ENCODE assay signal across 25 cellular contexts in genomic region chr14:71521238-71521637, GRCh38.
DNase-seq lines count a peak whose midpoint lies in the region; ATAC-seq, FAIRE-seq and TF ChIP-seq lines count a peak whose summit lies in the region.
"Had no signal": no experiment of that assay in that cellular context is flagged by ENCODE, and none has a peak within 500 bp of the region (broad histone marks: within the 10 kb centered on the region; RNA-seq: fewer than 3 reads in every experiment).

No MANE protein-coding gene starts in this region.

- H3K36me3 ChIP-seq in RWPE2 (ENCODE audit: low read depth) (peaks cover 7% of the 10 kb centered on the region; the same call in 1 of the 2 replicates), small intestine (ENCODE audit: control insufficient read depth in 2 of 2, insufficient read depth in 2 of 2, low read length in 2 of 2) (no peaks in the 10 kb centered on the region)
- H3K36me3 ChIP-seq: suprapubic skin had no signal

- no peak overlapping the region for H3K4me3 Mint-ChIP-seq in activated naive CD8-positive, alpha-beta T cell treated with anti-CD3 and anti-CD28 coated beads for 36 hours
- H3K4me3 Mint-ChIP-seq: activated CD4-positive, alpha-beta T cell treated with anti-CD3 and anti-CD28 coated beads, Interleukin-2, amount 10 ng/mL, durations not matched to agents 7 days and 5 days; activated T-cell treated with anti-CD3 and anti-CD28 coated beads, Interleukin-2, amount 50 U/mL, for 4 hours; brain; CD4-positive, alpha-beta memory T cell had no signal

- ATAC-seq in RWPE2 (ENCODE audit: low read depth) (peak; percentile 36; the same call in 2 of the 3 replicates), HG02798 (IDR thresholded peaks at IDR 0.05; ENCODE audit: poor library complexity, unreplicated experiment) (no peak)
- ATAC-seq: activated T-cell treated with anti-CD3 and anti-CD28 coated beads, Interleukin-2, amount 50 U/mL, for 4 hours; right cardiac atrium had no signal

- peaks cover 25% of the 10 kb centered on the region for H3K36me3 Mint-ChIP-seq in activated naive CD8-positive, alpha-beta T cell treated with anti-CD3 and anti-CD28 coated beads for 36 hours

- H3K27me3 ChIP-seq in RWPE2 (ENCODE audit: insufficient read depth, poor library complexity, severe bottlenecking) (no peaks in the 10 kb centered on the region), small intestine (ENCODE audit: control insufficient read depth in 2 of 2, insufficient read depth in 2 of 2, low read length in 2 of 2) (no peaks in the 10 kb centered on the region)
- H3K27me3 ChIP-seq: suprapubic skin had no signal

- no peaks in the 10 kb centered on the region for H3K4me1 ChIP-seq in RWPE2 (ENCODE audit: insufficient read depth, poor library complexity, severe bottlenecking)
- H3K4me1 ChIP-seq in small intestine (ENCODE audit: control insufficient read depth in 2 of 2, insufficient read depth in 1 of 2, low read depth in 1 of 2, low read length in 1 of 2): no peaks in the 10 kb centered on the region
- H3K4me1 ChIP-seq: parathyroid adenoma had no signal

- H3K9me3 ChIP-seq in RWPE2 (ENCODE audit: severe bottlenecking): no peaks in the 10 kb centered on the region
- H3K9me3 ChIP-seq in small intestine (ENCODE audit: control insufficient read depth, low read depth): no peaks in the 10 kb centered on the region
- H3K9me3 ChIP-seq: suprapubic skin had no signal

- H3K27ac Mint-ChIP-seq in activated naive CD8-positive, alpha-beta T cell treated with anti-CD3 and anti-CD28 coated beads for 36 hours: no peak overlapping the region
- H3K27ac Mint-ChIP-seq: brain; CD4-positive, alpha-beta memory T cell had no signal

- H3K27ac ChIP-seq in RWPE2 (ENCODE audit: poor library complexity, severe bottlenecking) (no peak overlapping the region), small intestine (ENCODE audit: low read depth in 1 of 2, low read length in 1 of 2) (no peak overlapping the region)
- H3K27ac ChIP-seq: parathyroid adenoma, suprapubic skin had no signal

- no peaks in the 10 kb centered on the region for H3K27me3 Mint-ChIP-seq in activated naive CD8-positive, alpha-beta T cell treated with anti-CD3 and anti-CD28 coated beads for 36 hours
- H3K27me3 Mint-ChIP-seq: activated CD4-positive, alpha-beta T cell treated with anti-CD3 and anti-CD28 coated beads, Interleukin-2, amount 10 ng/mL, durations not matched to agents 7 days and 5 days; brain; CD4-positive, alpha-beta memory T cell had no signal

- DNase-seq in LHCN-M2 (ENCODE audit: low read depth) (peak; percentile 18), RWPE2 (ENCODE audit: low spot score) (no peak), kidney tubule cell (ENCODE audit: low spot score) (peak; percentile 6), small intestine (peak; percentile 13)
- no peak for DNase-seq in stimulated activated CD4-positive, alpha-beta T cell treated with anti-CD3 and anti-CD28 coated beads, Interleukin-2, amount 100 ng/mL, for 24 hours
- DNase-seq in activated naive CD8-positive, alpha-beta T cell treated with anti-CD3 and anti-CD28 coated beads for 36 hours: no peak
- DNase-seq: activated CD4-positive, alpha-beta T cell treated with anti-CD3 and anti-CD28 coated beads, Interleukin-2, amount 10 ng/mL, durations not matched to agents 7 days and 5 days; activated T-cell treated with anti-CD3 and anti-CD28 coated beads, Interleukin-2, amount 50 U/mL, for 4 hours; CD4-positive, alpha-beta memory T cell; DMS 273 treated with DMSO at 0.1 percent for 48 hours; H7; hypothalamus; KBM-7; NCI-H1436; NCI-H526; right cardiac atrium; stimulated activated CD4-positive, alpha-beta T cell treated with anti-CD3 and anti-CD28 coated beads, Interleukin-4, amount 100 ng/mL, for 4 hours; stimulated activated naive CD4-positive, alpha-beta T cell; T1000 had no signal

- no peak overlapping the region for H3K4me3 ChIP-seq in RWPE2 (ENCODE audit: severe bottlenecking)
- H3K4me3 ChIP-seq in small intestine (ENCODE audit: low read depth in 1 of 2, low read length in 2 of 2): no peak overlapping the region
- H3K4me3 ChIP-seq: lung, suprapubic skin had no signal

- no peak for FAIRE-seq in small intestine (lab: Jason Lieb, UNC)
- FAIRE-seq: RCC 7860 had no signal

- WGBS in small intestine, 3 donors: 83 to 98% (median 84%) methylated on average over 1 of the region's 1 CpG

- no peaks in the 10 kb centered on the region for H3K9me3 Mint-ChIP-seq in activated naive CD8-positive, alpha-beta T cell treated with anti-CD3 and anti-CD28 coated beads for 36 hours
- H3K9me3 Mint-ChIP-seq: activated T-cell treated with anti-CD3 and anti-CD28 coated beads, Interleukin-2, amount 50 U/mL, for 4 hours had no signal

- TF ChIP-seq CTCF in RWPE2 (IDR thresholded peaks at IDR 0.05; ENCODE audit: poor library complexity, severe bottlenecking): no peak

- peaks cover 15% of the 10 kb centered on the region for H3K4me1 Mint-ChIP-seq in activated naive CD8-positive, alpha-beta T cell treated with anti-CD3 and anti-CD28 coated beads for 36 hours
- H3K4me1 Mint-ChIP-seq: brain had no signal

Comparison
In these comparisons a context has a peak if more than half of its experiments do, and no peak if none do; other contexts are left out.
1. DNase-seq: peak in LHCN-M2 (single experiment), kidney tubule cell (single experiment) and small intestine (single experiment); none in RWPE2 (single experiment), stimulated activated CD4-positive, alpha-beta T cell treated with anti-CD3 and anti-CD28 coated beads, Interleukin-2, amount 100 ng/mL, for 24 hours (0 of 2) and activated naive CD8-positive, alpha-beta T cell treated with anti-CD3 and anti-CD28 coated beads for 36 hours (single experiment).